ENCODE assay signal across 8 cellular contexts in genomic region chr5:139197710-139198669, GRCh38. TPM values are rescaled to one million over a fixed set of nuclear protein-coding genes. Genes with fewer than 3 reads are reported as not detected.
DNase-seq lines count a peak whose midpoint lies in the region; ATAC-seq and TF ChIP-seq lines count a peak whose summit lies in the region.

Gene SIL1, minus strand, starts transcription at chr5:139198368. Its CDS starts 70,525 bp downstream, at chr5:139127843.

- ATAC-seq in GM19324 (IDR thresholded peaks at IDR 0.05; ENCODE audit: low FRiP score, unreplicated experiment) (peak; percentile 95), HG03460 (IDR thresholded peaks at IDR 0.05; ENCODE audit: unreplicated experiment) (peak; percentile 97)

- H3K4me3 ChIP-seq in BJ (ENCODE audit: low read depth, low read length): peak within 1 kb of the TSS; percentile 74

- no peaks in the 10 kb centered on the region for H3K36me3 ChIP-seq in BJ (ENCODE audit: control insufficient read depth, insufficient read depth, low read length)

- POLR2A ChIA-PET in BJ (lab: Charles Lee): interaction anchor here (0.6 to 1.0 kb wide), 5 partner anchors 34 to 643 kb away, joined by 3 to 8 read pairs (median 4); no protein-coding TSS in a partner anchor

- DNase-seq in BJ (ENCODE audit: low read depth) (peak; percentile 79), NCI-H526 (lab: John Stamatoyannopoulos, UW) (peak; percentile 94 to 99), kidney tubule cell (ENCODE audit: low spot score) (peak; percentile 95)
- DNase-seq in activated CD4-positive, alpha-beta T cell treated with anti-CD3 and anti-CD28 coated beads for 48 hours: peak; percentile 97
- peak; percentile 90 to 96 for DNase-seq in stimulated activated CD4-positive, alpha-beta T cell treated with anti-CD3 and anti-CD28 coated beads, Interleukin-1b, Interleukin-23, amount 100 ng/mL, for 1 hour (ENCODE audit: low read depth in 2 of 2)

- CTCF ChIA-PET in BJ (lab: Yijun Ruan, JAX): interaction anchor here (0.6 to 0.7 kb wide), 2 partner anchors 9 to 79 kb away, joined by 3 read pairs; no protein-coding TSS in a partner anchor

- TF ChIP-seq CTCF in BJ (IDR thresholded peaks at IDR 0.05; ENCODE audit: insufficient read depth, low read depth, low read length): no peak

- peak within 1 kb of the TSS; percentile 90 for H3K27ac ChIP-seq in cingulate gyrus (ENCODE audit: low read depth, low read length)

- no peaks in the 10 kb centered on the region for H3K27me3 ChIP-seq in BJ (ENCODE audit: control insufficient read depth, insufficient read depth, low read length)

RNA-seq across cellular contexts. Expression of gene SIL1, which starts in this region (rescaled TPM):
- 73.5 and 90.5 TPM in 2 replicates for polyA plus RNA-seq in BJ (2011; rRNA removed)
- 22.7 and 40.0 TPM in 2 replicates for polyA minus RNA-seq in BJ (2011; rRNA and poly(A)+ RNA removed)

Comparison
In these comparisons a context has a peak if more than half of its experiments do, and no peak if none do; other contexts are left out.
1. Peak in every context shown above with its lines: DNase-seq, ATAC-seq, H3K4me3 ChIP-seq and H3K27ac ChIP-seq.